In genomic region chr16:166375-167116, GRCh38 we compare ENCODE assay signal across 18 cellular contexts. TPM values are rescaled to one million over a fixed set of nuclear protein-coding genes. Genes with fewer than 3 reads are reported as not detected.
DNase-seq lines count a peak whose midpoint lies in the region; ATAC-seq and TF ChIP-seq lines count a peak whose summit lies in the region.
"Had no signal": no experiment of that assay in that cellular context is flagged by ENCODE, and none has a peak within 500 bp of the region (broad histone marks: within the 10 kb centered on the region; RNA-seq: fewer than 3 reads in every experiment).

No MANE protein-coding gene starts in this region.

- no peaks in the 10 kb centered on the region for H3K9me3 ChIP-seq in mammary epithelial cell (replicated peaks; ENCODE audit: insufficient read depth, low read length)
- H3K9me3 ChIP-seq in T-helper 17 cell (ENCODE audit: control insufficient read depth, low read length, poor library complexity, severe bottlenecking), result no peaks in the 10 kb centered on the region
- H3K9me3 ChIP-seq in iPS DF 6.9 (ENCODE audit: control insufficient read depth, insufficient read depth, low read length), result no peaks in the 10 kb centered on the region
- no peaks in the 10 kb centered on the region for H3K9me3 ChIP-seq in psoas muscle
- H3K9me3 ChIP-seq: esophagus squamous epithelium, heart left ventricle, tibial nerve had no signal

- H3K4me1 Mint-ChIP-seq in MCF 10A (ENCODE audit: insufficient read depth, unreplicated experiment), result no peaks in the 10 kb centered on the region
- H3K4me1 Mint-ChIP-seq in T-helper 17 cell, result peaks cover 9% of the 10 kb centered on the region
- H3K4me1 Mint-ChIP-seq: nephron progenitor cell had no signal

- H3K36me3 Mint-ChIP-seq in MCF 10A (ENCODE audit: insufficient read depth, unreplicated experiment) (no peaks in the 10 kb centered on the region), T-helper 17 cell (ENCODE audit: low read depth) (peaks cover 2% of the 10 kb centered on the region)

- CTCF ChIA-PET in mammary epithelial cell (lab: Charles Lee; ENCODE audit: low non-redundant PET), result no interaction called here
- CTCF ChIA-PET in MCF 10A (lab: Yijun Ruan, JAX), result interaction anchor here (1.5 kb wide), 1 partner anchor 15 kb away, joined by 5 read pairs; no protein-coding TSS in a partner anchor

- H3K27ac ChIP-seq in mammary epithelial cell (ENCODE audit: insufficient read depth, low read depth, low read length), result no peak overlapping the region
- no peak overlapping the region for H3K27ac ChIP-seq in iPS DF 6.9 (ENCODE audit: low read length)
- H3K27ac ChIP-seq in psoas muscle, result no peak overlapping the region
- H3K27ac ChIP-seq: esophagus squamous epithelium, heart left ventricle, tibial nerve had no signal

- H3K36me3 ChIP-seq in mammary epithelial cell (ENCODE audit: insufficient read depth, low read length) (no peaks in the 10 kb centered on the region), iPS DF 6.9 (ENCODE audit: control insufficient read depth, insufficient read depth, low read length) (no peaks in the 10 kb centered on the region), psoas muscle (ENCODE audit: insufficient read depth in 1 of 2, low read depth in 1 of 2) (no peaks in the 10 kb centered on the region)
- H3K36me3 ChIP-seq: esophagus squamous epithelium, heart left ventricle, tibial nerve had no signal

- H3K9me3 Mint-ChIP-seq in MCF 10A (ENCODE audit: unreplicated experiment), result no peaks in the 10 kb centered on the region
- H3K9me3 Mint-ChIP-seq: nephron progenitor cell had no signal

- peaks cover 12% of the 10 kb centered on the region for H3K4me1 ChIP-seq in mammary epithelial cell (ENCODE audit: insufficient read depth, low read length)
- peaks cover 12% of the 10 kb centered on the region for H3K4me1 ChIP-seq in iPS DF 6.9 (ENCODE audit: control insufficient read depth, insufficient read depth, low read length)
- H3K4me1 ChIP-seq in psoas muscle, result peaks cover 11% of the 10 kb centered on the region

- no peak overlapping the region for H2AFZ ChIP-seq in mammary epithelial cell (ENCODE audit: low read depth, low read length)

- TF ChIP-seq CTCF in mammary epithelial cell (conservative IDR thresholded peaks at IDR 0.05 in 1 of 2, IDR thresholded peaks at IDR 0.05 in 1 of 2; ENCODE audit: extremely low read depth in 1 of 2, insufficient read depth in 1 of 2, low read depth in 1 of 2, low read length in 2 of 2) (no peak), MCF 10A (IDR thresholded peaks at IDR 0.05; ENCODE audit: unreplicated experiment) (no peak), psoas muscle (IDR thresholded peaks at IDR 0.05) (no peak), lower leg skin (IDR thresholded peaks at IDR 0.05) (no peak)

- H3K4me3 ChIP-seq in mammary epithelial cell (replicated peaks in 1 of 3; ENCODE audit: insufficient read depth in 1 of 3, low read depth in 2 of 3, low read length in 3 of 3), result no peak overlapping the region
- peak overlapping the region; percentile 10; the same call in 1 of the 2 replicates for H3K4me3 ChIP-seq in iPS DF 6.9 (ENCODE audit: low read length)
- H3K4me3 ChIP-seq in psoas muscle, result peak overlapping the region; percentile 34
- H3K4me3 ChIP-seq in lower leg skin (ENCODE audit: low read depth, poor library complexity, severe bottlenecking), result no peak overlapping the region
- H3K4me3 ChIP-seq: tibial nerve had no signal

- peaks cover 14% of the 10 kb centered on the region for H3K27me3 Mint-ChIP-seq in MCF 10A (ENCODE audit: insufficient read depth, unreplicated experiment)
- peaks cover 36% of the 10 kb centered on the region for H3K27me3 Mint-ChIP-seq in T-helper 17 cell

- no peak overlapping the region for H3K27ac Mint-ChIP-seq in MCF 10A (ENCODE audit: low read depth, unreplicated experiment)
- no peak overlapping the region for H3K27ac Mint-ChIP-seq in T-helper 17 cell
- H3K27ac Mint-ChIP-seq: nephron progenitor cell had no signal

- dilution Hi-C loops in mammary epithelial cell (cut with HindIII; ENCODE audit: low sequenced_read_pairs), result no loop called here

- H3K9ac ChIP-seq in mammary epithelial cell (ENCODE audit: insufficient read depth, low read length), result no peak overlapping the region

- no peak for DNase-seq in mammary epithelial cell
- DNase-seq in MCF 10A (ENCODE audit: unreplicated experiment), result no peak
- no peak for DNase-seq in T-helper 17 cell
- DNase-seq in iPS DF 6.9 (ENCODE audit: low read depth, low spot score), result no peak
- no peak for DNase-seq in psoas muscle
- DNase-seq in Right ventricle myocardium superior, result no peak
- DNase-seq in lower leg skin (ENCODE audit: low spot score in 2 of 2), result no peak
- DNase-seq in NCI-H82 (lab: John Stamatoyannopoulos, UW), result no peak
- DNase-seq: esophagus squamous epithelium; nephron progenitor cell; NK-92 treated with Interleukin-12 subunit alpha and Interleukin-12 subunit beta, amount 100 ng/mL, for 24 hours; retina; SHP77 had no signal

- ATAC-seq in T-helper 17 cell (no peak), psoas muscle (peak in 2 of 4 donors; percentile 23 to 29), Right ventricle myocardium superior (ENCODE audit: poor library complexity) (no peak)
- ATAC-seq: heart left ventricle, left lobe of liver had no signal

- no peak overlapping the region for H3K4me3 Mint-ChIP-seq in MCF 10A (ENCODE audit: unreplicated experiment)
- peak overlapping the region; percentile 15 for H3K4me3 Mint-ChIP-seq in T-helper 17 cell
- H3K4me3 Mint-ChIP-seq: nephron progenitor cell had no signal

- no peak for TF ChIP-seq POLR2A in lower leg skin (IDR thresholded peaks at IDR 0.05)

- peaks cover 2% of the 10 kb centered on the region for H4K20me1 ChIP-seq in mammary epithelial cell (ENCODE audit: insufficient read depth, low read length)

- intact Hi-C loops in mammary epithelial cell (cut with micrococcal nuclease), result no loop called here
- intact Hi-C loops in MCF 10A (cut with micrococcal nuclease), result no loop called here
- intact Hi-C loops in psoas muscle (cut with DNase I), result no loop called here
- intact Hi-C loops in Right ventricle myocardium superior (cut with DNase I), result no loop called here
- intact Hi-C loops in lower leg skin (cut with DNase I; ENCODE audit: low total_unique reads), result no loop called here

- H3K4me2 ChIP-seq in mammary epithelial cell (ENCODE audit: insufficient read depth, low read depth, low read length), result peak overlapping the region; percentile 61

- no TSS peak for BruUV-seq in mammary epithelial cell (replicated peaks; lab: Mats Ljungman, UMichigan)
- BruUV-seq in MCF 10A (replicated peaks; lab: Mats Ljungman, UMichigan), result no TSS peak

- H3K79me2 ChIP-seq in mammary epithelial cell (ENCODE audit: insufficient read depth, low read length), result no peaks in the 10 kb centered on the region

- in situ Hi-C loops in mammary epithelial cell (cut with MboI; ENCODE audit: low sequenced_read_pairs in 2 of 2), result no loop called here

- POLR2A ChIA-PET in MCF 10A (lab: Yijun Ruan, JAX), result no interaction called here

- 10% methylated on average over 18 of the region's 45 CpGs for WGBS in mammary epithelial cell (ENCODE audit: low coverage, missing lambda C conversion rate)
- no CpG with 5 or more reads among the region's 45 CpGs for WGBS in iPS DF 6.9 (ENCODE audit: insufficient coverage, insufficient read length)
- WGBS in psoas muscle, 3 donors, result 2 to 4% (median 2%) methylated on average over 41 to 45 of the region's 45 CpGs
- WGBS in lower leg skin, 2 donors, result 4 to 8% methylated on average over 21 to 22 of the region's 45 CpGs

- H3K27me3 ChIP-seq in mammary epithelial cell (ENCODE audit: insufficient read depth, low read length) (peaks cover 27% of the 10 kb centered on the region), iPS DF 6.9 (ENCODE audit: control insufficient read depth, insufficient read depth, low read length) (peaks cover 40% of the 10 kb centered on the region), psoas muscle (ENCODE audit: insufficient read depth in 3 of 3, low read length in 2 of 3) (peaks cover 0 to 72% (median 35%) of the 10 kb centered on the region in 3 donors)

RNA-seq across cellular contexts. Expression of gene HBM, which starts 0.8 kb away (rescaled TPM):
- total RNA-seq in mammary epithelial cell (not detected), MCF 10A (2022) (not detected in 2 replicates), T-helper 17 cell (not detected), psoas muscle (1 to 10 TPM in 1 of 4 donors, not detected in 3; 2.9 TPM), Right ventricle myocardium superior (not detected), lower leg skin (not detected)
- polyA plus RNA-seq in mammary epithelial cell (not detected), psoas muscle (not detected)
- polyA minus RNA-seq in mammary epithelial cell, result not detected
- total RNA-seq: esophagus squamous epithelium; T-helper 2 cell treated with Interferon-gamma antibody and Interleukin-4, amounts not matched to agents 100 ng/mL and 5 ng/mL, for 36 hours had no signal
- polyA plus RNA-seq: AG04450, heart left ventricle had no signal

RNA-seq across cellular contexts. Expression of gene HBA2, which starts 6.1 kb away (rescaled TPM):
- total RNA-seq in mammary epithelial cell (not detected), MCF 10A (2022) (not detected in 2 replicates), T-helper 17 cell (not detected), psoas muscle (1,000 to 10,000 TPM in 1 of 4 donors, 100 to 1,000 TPM in 1, 10 to 100 TPM in 2; 11.9 to 1,244 (median 122) TPM), Right ventricle myocardium superior (64.7 TPM), lower leg skin (100 to 1,000 TPM in 1 of 4 donors, 10 to 100 TPM in 2, 1 to 10 TPM in 1; 1.3 to 348 (median 64.4) TPM)
- polyA plus RNA-seq in mammary epithelial cell (not detected), psoas muscle (10 to 100 TPM; 18.5 to 24.9 (median 22.9) TPM)
- 2.5 TPM for polyA minus RNA-seq in mammary epithelial cell
- total RNA-seq: T-helper 2 cell treated with Interferon-gamma antibody and Interleukin-4, amounts not matched to agents 100 ng/mL and 5 ng/mL, for 36 hours had no signal
- polyA plus RNA-seq: AG04450 had no signal

RNA-seq across cellular contexts. Expression of gene HBA1, which starts 9.9 kb away (rescaled TPM):
- total RNA-seq in mammary epithelial cell, result 1 to 10 TPM in 1 of 2 donors, not detected in 1; 1.9 TPM
- 1.3 TPM for polyA plus RNA-seq in mammary epithelial cell
- polyA minus RNA-seq in mammary epithelial cell, result not detected
- total RNA-seq in MCF 10A (2022), result 2.2 and 2.9 TPM in 2 replicates
- 1 to 10 TPM in 1 of 2 donors, under 1 TPM in 1; 0.65 to 6.5 TPM for total RNA-seq in T-helper 17 cell
- 1,000 to 10,000 TPM in 1 of 4 donors, 100 to 1,000 TPM in 1, 10 to 100 TPM in 2; 22.5 to 1,513 (median 169) TPM for total RNA-seq in psoas muscle
- 10 to 100 TPM in 1 of 3 donors, 1 to 10 TPM in 2; 6.1 to 10.3 (median 8.2) TPM for polyA plus RNA-seq in psoas muscle
- total RNA-seq in Right ventricle myocardium superior, result 110 TPM
- 100 to 1,000 TPM in 2 of 4 donors, 10 to 100 TPM in 1, 1 to 10 TPM in 1; 2.5 to 474 (median 180) TPM for total RNA-seq in lower leg skin
- total RNA-seq: T-helper 2 cell treated with Interferon-gamma antibody and Interleukin-4, amounts not matched to agents 100 ng/mL and 5 ng/mL, for 36 hours had no signal
- polyA plus RNA-seq: AG04450 had no signal

RNA-seq across cellular contexts. Expression of gene HBQ1, which starts 13.7 kb away (rescaled TPM):
- 1 to 10 TPM in 1 of 2 donors, not detected in 1; 1.3 TPM for total RNA-seq in mammary epithelial cell
- polyA plus RNA-seq in mammary epithelial cell, result 0.45 TPM
- polyA minus RNA-seq in mammary epithelial cell, result not detected
- not detected in 2 replicates for total RNA-seq in MCF 10A (2022)
- not detected for total RNA-seq in T-helper 17 cell
- under 1 TPM in 1 of 4 donors, not detected in 3; 0.58 TPM for total RNA-seq in psoas muscle
- polyA plus RNA-seq in psoas muscle, result not detected
- total RNA-seq in Right ventricle myocardium superior, result not detected
- 1 to 10 TPM in 1 of 4 donors, not detected in 3; 1.7 TPM for total RNA-seq in lower leg skin
- total RNA-seq: esophagus squamous epithelium; heart left ventricle; left lobe of liver; T-helper 2 cell treated with Interferon-gamma antibody and Interleukin-4, amounts not matched to agents 100 ng/mL and 5 ng/mL, for 36 hours; tibial nerve had no signal
- polyA plus RNA-seq: AG04450, heart left ventricle had no signal

RNA-seq across cellular contexts. Expression of gene HBZ, which starts 14.1 kb away (rescaled TPM):
- total RNA-seq in mammary epithelial cell (not detected), MCF 10A (2022) (not detected in 2 replicates), T-helper 17 cell (not detected), psoas muscle (not detected), Right ventricle myocardium superior (not detected), lower leg skin (not detected)
- polyA plus RNA-seq in mammary epithelial cell (not detected), psoas muscle (under 1 TPM; 0.05 to 0.12 (median 0.11) TPM)
- not detected for polyA minus RNA-seq in mammary epithelial cell
- total RNA-seq: esophagus squamous epithelium; heart left ventricle; T-helper 2 cell treated with Interferon-gamma antibody and Interleukin-4, amounts not matched to agents 100 ng/mL and 5 ng/mL, for 36 hours; tibial nerve had no signal
- polyA plus RNA-seq: AG04450, heart left ventricle had no signal

Comparison
In these comparisons a context has a peak if more than half of its experiments do, and no peak if none do; other contexts are left out.
1. H3K4me3 ChIP-seq: peak in iPS DF 6.9 (single experiment) and psoas muscle (single experiment); none in mammary epithelial cell (0 of 3) and lower leg skin (single experiment).